ENCODE assay signal across 8 cellular contexts in the genomic region with DNA sequence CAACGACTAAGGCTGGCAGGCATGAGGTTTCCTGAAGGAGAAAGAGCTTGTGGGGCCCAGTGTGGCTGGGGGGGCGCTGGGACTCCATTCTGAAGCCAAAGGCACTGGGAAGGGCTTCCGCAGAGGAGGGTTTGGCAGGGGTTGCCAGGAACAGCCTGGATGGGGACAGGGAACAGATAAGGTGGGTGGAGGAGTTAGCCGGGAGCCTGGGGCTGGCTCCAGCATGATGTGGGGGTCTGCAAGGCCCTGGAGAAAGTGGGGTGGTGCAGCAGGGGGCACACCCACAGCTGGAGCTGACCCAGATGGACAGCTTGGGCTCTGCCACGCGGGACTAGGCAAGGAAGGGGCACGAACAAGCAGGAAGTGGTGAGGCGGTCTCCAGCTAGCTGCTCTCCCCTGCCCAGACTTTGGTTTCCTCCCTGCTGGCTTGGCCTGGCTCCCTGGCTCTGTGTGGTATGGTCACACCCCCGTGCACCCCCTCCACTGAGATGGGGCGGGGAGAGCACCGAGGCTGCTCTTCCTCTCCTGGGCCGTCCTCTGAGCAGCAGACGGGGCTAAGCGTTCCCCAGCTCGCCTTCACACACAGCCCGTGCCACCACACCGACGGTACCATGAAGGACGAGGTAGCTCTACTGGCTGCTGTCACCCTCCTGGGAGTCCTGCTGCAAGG. TPM values are rescaled to one million over a fixed set of nuclear protein-coding genes. Genes with fewer than 3 reads are reported as not detected.
A peak's percentile ranks its signal among the peaks of the same experiment; 100 is the strongest.
DNase-seq lines count a peak whose midpoint lies in the region; FAIRE-seq and TF ChIP-seq lines count a peak whose summit lies in the region.

A gene with protein sequence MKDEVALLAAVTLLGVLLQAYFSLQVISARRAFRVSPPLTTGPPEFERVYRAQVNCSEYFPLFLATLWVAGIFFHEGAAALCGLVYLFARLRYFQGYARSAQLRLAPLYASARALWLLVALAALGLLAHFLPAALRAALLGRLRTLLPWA (plus strand): TSS at position 517 of the 670 bp plus-strand sequence. CDS start 95 bp downstream, at position 612.

- peaks cover 2% of the 10 kb centered on the region for H3K27me3 Mint-ChIP-seq in neural crest cell (ENCODE audit: low read depth)

- H3K36me3 ChIP-seq in HUES64 (ENCODE audit: insufficient read depth, low read length) (peaks cover 10% of the 10 kb centered on the region), fibroblast of lung (ENCODE audit: control insufficient read depth, insufficient read depth, low read length) (peaks cover 12% of the 10 kb centered on the region), small intestine (ENCODE audit: control insufficient read depth in 2 of 2, insufficient read depth in 2 of 2, low read length in 2 of 2) (peaks cover 0 to 5% of the 10 kb centered on the region in 2 donors), WERI-Rb-1 (no peaks in the 10 kb centered on the region; the same call in 1 of the 2 replicates)

- FAIRE-seq in small intestine (lab: Jason Lieb, UNC), result no peak

- no peaks in the 10 kb centered on the region for H3K79me2 ChIP-seq in fibroblast of lung (ENCODE audit: control insufficient read depth, insufficient read depth, low read length)

- H3K4me1 Mint-ChIP-seq in neural crest cell, result peaks cover 5% of the 10 kb centered on the region

- DNase-seq in AML-193 (lab: John Stamatoyannopoulos, UW) (peak; percentile 88 to 89), fibroblast of lung (ENCODE audit: low read depth in 2 of 2) (peak; percentile 69 to 73), neural crest cell (ENCODE audit: low read depth, low spot score) (no peak), small intestine (no peak), WERI-Rb-1 (no peak), NCI-H2107 treated with DMSO at 0.1 percent for 48 hours (lab: John Stamatoyannopoulos, UW; ENCODE audit: unreplicated experiment) (no peak)
- peak; percentile 62 for DNase-seq in activated T-cell treated with anti-CD3 and anti-CD28 coated beads, Interleukin-2, amount 50 U/mL, for 1 hour

- H3K4me1 ChIP-seq in HUES64 (ENCODE audit: insufficient read depth, low read length) (peaks cover 5% of the 10 kb centered on the region), fibroblast of lung (ENCODE audit: control insufficient read depth, extremely low read depth, insufficient read depth, low read length) (peaks cover 6% of the 10 kb centered on the region), small intestine (ENCODE audit: control insufficient read depth in 2 of 2, insufficient read depth in 1 of 2, low read depth in 1 of 2, low read length in 1 of 2) (peaks cover 0 to 5% of the 10 kb centered on the region in 2 donors)

- H3K4me2 ChIP-seq in fibroblast of lung (ENCODE audit: extremely low read depth, insufficient read depth, low read length), result peak within 1 kb of the TSS; percentile 44

- H3K27ac ChIP-seq in HUES64 (ENCODE audit: low read depth, low read length) (no peak within 1 kb of the TSS), fibroblast of lung (ENCODE audit: insufficient read depth, low read length) (no peak within 1 kb of the TSS), small intestine (ENCODE audit: low read depth in 1 of 2, low read length in 1 of 2) (peak within 1 kb of the TSS in 1 of 2 donors; percentile 43), WERI-Rb-1 (no peak within 1 kb of the TSS)

- H3K9ac ChIP-seq in HUES64 (ENCODE audit: low read depth, low read length) (0 out of 2 replicates have a peak within 1 kb of the TSS, but pooled peaks have one; percentile 13), fibroblast of lung (ENCODE audit: insufficient read depth, low read length) (no peak within 1 kb of the TSS)

- no peak within 1 kb of the TSS for H2AFZ ChIP-seq in fibroblast of lung (ENCODE audit: low read length)

- 85% methylated on average over 19 of the region's 19 CpGs for WGBS in HUES64
- 37 to 64% (median 49%) methylated on average over 18 to 19 of the region's 19 CpGs for WGBS in small intestine, 3 donors

- peak within 1 kb of the TSS; percentile 89 for H3K27ac Mint-ChIP-seq in neural crest cell (ENCODE audit: unreplicated experiment)

- peaks cover 4% of the 10 kb centered on the region for H3K36me3 Mint-ChIP-seq in neural crest cell (ENCODE audit: low read depth)

- H3K9me3 ChIP-seq in HUES64 (ENCODE audit: insufficient read depth, low read depth, low read length), result no peaks in the 10 kb centered on the region
- no peaks in the 10 kb centered on the region for H3K9me3 ChIP-seq in fibroblast of lung (ENCODE audit: control insufficient read depth, insufficient read depth, low read depth, low read length)
- no peaks in the 10 kb centered on the region for H3K9me3 ChIP-seq in small intestine (ENCODE audit: control insufficient read depth, low read depth)
- H3K9me3 ChIP-seq in WERI-Rb-1 (ENCODE audit: severe bottlenecking), result no peaks in the 10 kb centered on the region

- H3K4me3 ChIP-seq in HUES64 (ENCODE audit: low read length) (peak within 1 kb of the TSS; percentile 80; the same call in 1 of the 2 replicates), fibroblast of lung (replicated peaks in 1 of 4; ENCODE audit: control extremely low read depth in 1 of 4, insufficient read depth in 1 of 4, low read depth in 3 of 4, low read length in 4 of 4) (peak within 1 kb of the TSS in 1 of 4 experiments; percentile 20), small intestine (ENCODE audit: low read depth in 1 of 2, low read length in 2 of 2) (no peak within 1 kb of the TSS), WERI-Rb-1 (ENCODE audit: low read depth, low read length) (no peak within 1 kb of the TSS)

- peaks cover 3% of the 10 kb centered on the region; the same call in 1 of the 2 replicates for H3K27me3 ChIP-seq in HUES64 (ENCODE audit: insufficient read depth, low read length)
- no peaks in the 10 kb centered on the region for H3K27me3 ChIP-seq in fibroblast of lung (ENCODE audit: control insufficient read depth, insufficient read depth, low read length)
- H3K27me3 ChIP-seq in small intestine (ENCODE audit: control insufficient read depth in 2 of 2, insufficient read depth in 2 of 2, low read length in 2 of 2), result no peaks in the 10 kb centered on the region
- H3K27me3 ChIP-seq in WERI-Rb-1 (ENCODE audit: insufficient read depth, low read depth, severe bottlenecking), result no peaks in the 10 kb centered on the region

- no peaks in the 10 kb centered on the region for H4K20me1 ChIP-seq in fibroblast of lung (ENCODE audit: control insufficient read depth, extremely low read depth, insufficient read depth, low read length)

- TF ChIP-seq CTCF in fibroblast of lung (conservative IDR thresholded peaks at IDR 0.05 in 1 of 2, IDR thresholded peaks at IDR 0.05 in 1 of 2; ENCODE audit: low read depth in 1 of 2, low read length in 2 of 2) (no peak), neural crest cell (conservative IDR thresholded peaks at IDR 0.05) (no peak), WERI-Rb-1 (IDR thresholded peaks at IDR 0.05; ENCODE audit: low read depth, low read length) (no peak)

- H3K4me3 Mint-ChIP-seq in neural crest cell, result peak within 1 kb of the TSS; percentile 81

- H3K9me3 Mint-ChIP-seq in neural crest cell, result no peaks in the 10 kb centered on the region

RNA-seq across cellular contexts. Expression of the gene that starts here (rescaled TPM):
- polyA plus RNA-seq in HUES64 (2013, experiment 1 of 2), result not detected
- polyA plus RNA-seq in HUES64 (2013, experiment 2 of 2), result 1.3 TPM
- total RNA-seq in fibroblast of lung, result 0.83 and 4.1 TPM in 2 replicates
- polyA plus RNA-seq in fibroblast of lung, result 0.32 and 0.78 TPM in 2 replicates
- polyA plus RNA-seq in fibroblast of lung (2012), result 1.1 and 2.4 TPM in 2 replicates
- not detected in 2 replicates for polyA minus RNA-seq in fibroblast of lung (ENCODE audit: low replicate concordance)
- total RNA-seq in neural crest cell, result 2.4 and 3.3 TPM in 2 replicates
- polyA plus RNA-seq in small intestine, result 1 to 10 TPM in 2 of 3 donors, not detected in 1; 5.4 to 6.7 TPM

Comparison
In these comparisons a context has a peak if more than half of its experiments do, and no peak if none do; other contexts are left out.
1. DNase-seq: peak in AML-193 (2 of 2), activated T-cell treated with anti-CD3 and anti-CD28 coated beads, Interleukin-2, amount 50 U/mL, for 1 hour (single experiment) and fibroblast of lung (2 of 2); none in neural crest cell (single experiment), small intestine (single experiment), WERI-Rb-1 (single experiment) and NCI-H2107 treated with DMSO at 0.1 percent for 48 hours (single experiment).